8 cellular contexts compared by ENCODE assay signal in the genomic region with DNA sequence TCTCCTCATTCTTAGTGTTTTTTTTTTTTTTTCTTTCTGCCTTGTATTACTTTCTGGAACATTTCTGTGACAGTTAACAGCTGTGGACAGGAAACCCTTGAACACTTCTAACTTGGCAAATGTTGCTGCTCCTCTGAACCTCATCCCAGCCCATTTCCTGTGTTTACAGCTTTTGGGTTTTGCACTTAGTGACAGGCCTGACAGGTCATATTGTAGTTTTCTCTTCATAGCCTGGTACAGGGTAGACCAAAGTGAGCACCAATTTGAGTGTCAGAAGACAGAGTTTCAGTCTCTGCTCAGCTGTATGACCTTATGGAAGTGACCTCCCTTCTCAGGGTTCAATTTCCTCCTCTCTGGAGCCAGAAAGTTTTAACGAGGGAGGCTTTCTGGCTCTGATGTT.
DNase-seq lines count a peak whose midpoint lies in the region; ATAC-seq and TF ChIP-seq lines count a peak whose summit lies in the region.

No MANE protein-coding gene starts in this region.

- DNase-seq in NCI-H446 (lab: John Stamatoyannopoulos, UW): peak; percentile 4 to 16
- DNase-seq in NCI-H446 treated with DMSO at 0.1 percent for 48 hours (lab: John Stamatoyannopoulos, UW): no peak
- DNase-seq in T follicular helper cell (ENCODE audit: low read depth): peak; percentile 24
- no peak for DNase-seq in dorsolateral prefrontal cortex
- DNase-seq in psoas muscle: no peak
- DNase-seq in NCI-H748 treated with DMSO at 0.1 percent for 48 hours (lab: John Stamatoyannopoulos, UW): no peak
- no peak for DNase-seq in BE2C

- TF ChIP-seq CTCF in dorsolateral prefrontal cortex (IDR thresholded peaks at IDR 0.05 in 54 of 56, conservative IDR thresholded peaks at IDR 0.05 in 2 of 56; ENCODE audit: low read depth in 1 of 56, partially characterized antibody in 56 of 56) (no peak), psoas muscle (IDR thresholded peaks at IDR 0.05) (no peak), BE2C (IDR thresholded peaks at IDR 0.05; ENCODE audit: low read depth, low read length) (no peak)

- peaks cover 87% of the 10 kb centered on the region for H3K4me1 ChIP-seq in psoas muscle
- H3K4me1 ChIP-seq in BE2C: no peaks in the 10 kb centered on the region

- peak; percentile 58 for ATAC-seq in HG02885 (IDR thresholded peaks at IDR 0.05; ENCODE audit: poor library complexity, unreplicated experiment)
- peak in 3 of 4 donors; percentile 38 to 62 (median 42) for ATAC-seq in psoas muscle

- intact Hi-C loops in dorsolateral prefrontal cortex (cut with DNase I): no loop called here
- intact Hi-C loops in psoas muscle (cut with DNase I): loop anchor here (5.0 kb wide), 2 partner anchors 90 to 95 kb away; partner anchors contain the start of gene STIM1 (in 2 of the 2)

- H3K9me3 ChIP-seq in psoas muscle (no peaks in the 10 kb centered on the region), BE2C (no peaks in the 10 kb centered on the region)

- 0% methylated on average over 1 of the region's 1 CpG for WGBS in psoas muscle, 3 donors

- H3K27ac ChIP-seq in dorsolateral prefrontal cortex: peak overlapping the region in 30 of 59 donors; percentile 12 to 75 (median 40)
- peak overlapping the region; percentile 79 for H3K27ac ChIP-seq in psoas muscle

- no peaks in the 10 kb centered on the region for H3K36me3 ChIP-seq in psoas muscle (ENCODE audit: insufficient read depth in 1 of 2, low read depth in 1 of 2)
- H3K36me3 ChIP-seq in BE2C: no peaks in the 10 kb centered on the region

- peaks cover 0 to 8% (median 0%) of the 10 kb centered on the region in 45 donors for H3K27me3 ChIP-seq in dorsolateral prefrontal cortex
- no peaks in the 10 kb centered on the region for H3K27me3 ChIP-seq in psoas muscle (ENCODE audit: insufficient read depth in 3 of 3, low read length in 2 of 3)
- H3K27me3 ChIP-seq in BE2C: no peaks in the 10 kb centered on the region

- no peak overlapping the region for H3K4me3 ChIP-seq in dorsolateral prefrontal cortex
- no peak overlapping the region for H3K4me3 ChIP-seq in psoas muscle
- no peak overlapping the region for H3K4me3 ChIP-seq in BE2C (ENCODE audit: low read depth, low read length)

Comparison
In these comparisons a context has a peak if more than half of its experiments do, and no peak if none do; other contexts are left out.
1. DNase-seq: peak in NCI-H446 (2 of 2) and T follicular helper cell (single experiment); none in NCI-H446 treated with DMSO at 0.1 percent for 48 hours (single experiment), dorsolateral prefrontal cortex (0 of 10), psoas muscle (0 of 2), NCI-H748 treated with DMSO at 0.1 percent for 48 hours (single experiment) and BE2C (single experiment).
2. intact Hi-C loops: an anchor here in psoas muscle (5.0 kb wide); none called in dorsolateral prefrontal cortex.